ENCODE assay signal across 15 cellular contexts in the genomic region with DNA sequence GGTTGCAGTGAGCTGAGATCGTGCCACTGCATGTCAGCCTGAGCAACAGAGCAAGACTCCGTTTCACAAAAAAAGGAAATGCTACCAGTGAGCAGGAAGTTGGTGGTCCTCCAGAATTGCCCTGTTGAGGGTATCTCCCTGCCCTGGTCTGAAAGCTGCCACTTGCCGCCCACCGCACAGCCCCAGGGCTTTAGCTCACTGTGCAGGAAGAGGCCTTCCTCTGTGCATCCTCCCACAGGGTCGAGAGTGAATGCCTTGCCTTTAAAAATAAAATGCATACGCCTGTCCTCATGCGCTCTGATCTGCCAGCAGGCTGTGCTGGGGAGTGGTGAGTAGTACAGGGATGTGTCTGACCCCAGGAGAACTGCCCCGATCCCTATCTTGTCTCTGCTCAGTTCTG.
DNase-seq lines count a peak whose midpoint lies in the region; ATAC-seq and TF ChIP-seq lines count a peak whose summit lies in the region.
"Had no signal": no experiment of that assay in that cellular context is flagged by ENCODE, and none has a peak within 500 bp of the region (broad histone marks: within the 10 kb centered on the region; RNA-seq: fewer than 3 reads in every experiment).

No MANE protein-coding gene starts in this region.

- peaks cover under 1% of the 10 kb centered on the region for H3K9me3 Mint-ChIP-seq in neural crest cell
- H3K9me3 Mint-ChIP-seq: natural killer cell treated with Interleukin-12 subunit alpha and Interleukin-12 subunit beta and Interleukin-15 and Interleukin-18, amount 100 ng/mL, for 72 hours had no signal

- no peak overlapping the region for H3K4me3 ChIP-seq in H7 (ENCODE audit: insufficient read depth, low read depth, low read length)
- H3K4me3 ChIP-seq: ascending aorta, SJCRH30 had no signal

- H3K36me3 ChIP-seq in H7 (replicated peaks; ENCODE audit: control insufficient read depth, insufficient read depth, low read length) = no peaks in the 10 kb centered on the region
- H3K36me3 ChIP-seq: ascending aorta, SJCRH30 had no signal

- H3K27me3 ChIP-seq in H7 (ENCODE audit: control insufficient read depth, insufficient read depth, low read length) = no peaks in the 10 kb centered on the region
- H3K27me3 ChIP-seq: ascending aorta, SJCRH30 had no signal

- H3K27me3 Mint-ChIP-seq in T-helper 17 cell (no peaks in the 10 kb centered on the region), neural crest cell (ENCODE audit: low read depth) (no peaks in the 10 kb centered on the region)
- H3K27me3 Mint-ChIP-seq: natural killer cell treated with Interleukin-12 subunit alpha and Interleukin-12 subunit beta and Interleukin-15 and Interleukin-18, amount 100 ng/mL, for 72 hours had no signal

- no peaks in the 10 kb centered on the region for H3K9me3 ChIP-seq in T-helper 17 cell (ENCODE audit: control insufficient read depth, low read length, poor library complexity, severe bottlenecking)
- H3K9me3 ChIP-seq: ascending aorta, SJCRH30 had no signal

- DNase-seq in GDM1 (lab: John Stamatoyannopoulos, UW) (peak; percentile 4), H7 (peak; percentile 40), T-helper 17 cell (no peak), neural crest cell (ENCODE audit: low read depth, low spot score) (no peak), hypothalamus (lab: John Stamatoyannopoulos, UW) (no peak), substantia nigra (lab: John Stamatoyannopoulos, UW) (no peak), retina (no peak)
- DNase-seq: activated CD4-positive, alpha-beta T cell treated with anti-CD3 and anti-CD28 coated beads, Interleukin-2, amount 50 U/mL, for 48 hours; activated effector memory CD4-positive, alpha-beta T cell treated with Interleukin-2 at 50 U/mL for 16 hours; foreskin melanocyte; NCI-H187; SJCRH30 had no signal

- H3K36me3 Mint-ChIP-seq in T-helper 17 cell (ENCODE audit: low read depth) = peaks cover 5% of the 10 kb centered on the region
- peaks cover 3% of the 10 kb centered on the region for H3K36me3 Mint-ChIP-seq in neural crest cell (ENCODE audit: low read depth)
- H3K36me3 Mint-ChIP-seq: natural killer cell treated with Interleukin-12 subunit alpha and Interleukin-12 subunit beta and Interleukin-15 and Interleukin-18, amount 100 ng/mL, for 72 hours had no signal

- H3K27ac ChIP-seq in substantia nigra (ENCODE audit: low read depth, low read length, poor library complexity, severe bottlenecking) = no peak overlapping the region
- H3K27ac ChIP-seq: ascending aorta, C4-2B, SJCRH30 had no signal

- H3K4me1 Mint-ChIP-seq in T-helper 17 cell (peaks cover 14% of the 10 kb centered on the region), neural crest cell (peaks cover 10% of the 10 kb centered on the region)

- peak; percentile 50 for ATAC-seq in T-helper 17 cell

- H3K4me3 Mint-ChIP-seq in T-helper 17 cell (peak overlapping the region; percentile 57), neural crest cell (no peak overlapping the region)
- H3K4me3 Mint-ChIP-seq: natural killer cell treated with Interleukin-12 subunit alpha and Interleukin-12 subunit beta and Interleukin-15 and Interleukin-18, amount 100 ng/mL, for 72 hours had no signal

- peak; percentile 24 for TF ChIP-seq CTCF in neural crest cell (conservative IDR thresholded peaks at IDR 0.05)

- H3K27ac Mint-ChIP-seq in T-helper 17 cell = peak overlapping the region; percentile 57
- H3K27ac Mint-ChIP-seq in neural crest cell (ENCODE audit: unreplicated experiment) = no peak overlapping the region
- H3K27ac Mint-ChIP-seq: natural killer cell treated with Interleukin-12 subunit alpha and Interleukin-12 subunit beta and Interleukin-15 and Interleukin-18, amount 100 ng/mL, for 72 hours had no signal

Comparison
In these comparisons a context has a peak if more than half of its experiments do, and no peak if none do; other contexts are left out.
1. DNase-seq: peak in GDM1 (single experiment) and H7 (single experiment); none in T-helper 17 cell (0 of 3), neural crest cell (single experiment), hypothalamus (0 of 51), substantia nigra (0 of 49) and retina (single experiment).